1 cellular context compared by ENCODE assay signal in the genomic region with DNA sequence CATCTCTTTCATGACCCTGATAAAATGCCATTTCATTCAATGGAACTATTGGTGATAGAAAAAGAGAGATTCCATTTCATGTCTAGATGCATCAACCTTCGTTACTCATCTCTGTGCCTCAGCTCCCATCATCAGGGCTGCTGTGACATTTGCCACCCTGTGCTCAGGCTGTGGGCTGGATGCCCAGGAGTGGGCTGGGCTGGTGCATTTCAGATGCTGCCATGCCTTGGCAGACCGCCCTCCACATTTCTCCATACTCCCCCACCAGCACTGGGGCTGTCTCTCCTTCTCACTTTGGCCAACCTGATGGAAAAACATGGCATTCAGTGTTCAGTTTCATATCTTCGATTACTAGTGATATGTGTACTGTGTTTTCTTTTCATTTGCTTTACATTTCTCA.
TF ChIP-seq lines count a peak whose summit lies in the region.

No MANE protein-coding gene starts in this region.

TF ChIP-seq in endothelial cell of umbilical vein, 7 proteins besides CTCF, POLR2A, EP300 and RAD21:
- TF ChIP-seq MYC (IDR thresholded peaks at IDR 0.05; ENCODE audit: low read depth, low read length) = no peak
- TF ChIP-seq, protein P1, sequence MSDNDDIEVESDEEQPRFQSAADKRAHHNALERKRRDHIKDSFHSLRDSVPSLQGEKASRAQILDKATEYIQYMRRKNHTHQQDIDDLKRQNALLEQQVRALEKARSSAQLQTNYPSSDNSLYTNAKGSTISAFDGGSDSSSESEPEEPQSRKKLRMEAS (IDR thresholded peaks at IDR 0.05; ENCODE audit: insufficient read depth, insufficient read length) = no peak
- no peak for TF ChIP-seq EZH2 (IDR thresholded peaks at IDR 0.05; ENCODE audit: borderline replicate concordance, low read depth, low read length, severe bottlenecking)
- no peak for TF ChIP-seq FOS (IDR thresholded peaks at IDR 0.05; ENCODE audit: borderline replicate concordance, insufficient read depth, low read length)
- no peak for TF ChIP-seq JUN (IDR thresholded peaks at IDR 0.05; ENCODE audit: borderline replicate concordance, insufficient read depth, insufficient read length, low read depth)
- TF ChIP-seq POLR2AphosphoS5 (IDR thresholded peaks at IDR 0.05; ENCODE audit: insufficient read depth, low read depth, low read length) = no peak
- TF ChIP-seq GATA2 (IDR thresholded peaks at IDR 0.05; ENCODE audit: insufficient read depth, insufficient read length, low read depth, low read length) = no peak
